1 cellular context compared by ENCODE assay signal in genomic region chr2:88136817-88137216, GRCh38.
TF ChIP-seq lines count a peak whose summit lies in the region.

No MANE protein-coding gene starts in this region.

TF ChIP-seq in HepG2, 621 proteins besides CTCF, POLR2A, EP300 and RAD21 (continued from another document and continues in another):
- TF ChIP-seq MXD3 (CRISPR knock-in tag; IDR thresholded peaks at IDR 0.05) (no peak), SNAPC2 (CRISPR knock-in tag; IDR thresholded peaks at IDR 0.05) (no peak), ONECUT2 (CRISPR knock-in tag; IDR thresholded peaks at IDR 0.05) (no peak), IRF2 (CRISPR knock-in tag; IDR thresholded peaks at IDR 0.05) (peak; percentile 53; the same call in 1 of the 2 replicates), KLF12 (CRISPR knock-in tag; IDR thresholded peaks at IDR 0.05; ENCODE audit: borderline replicate concordance) (no peak), ZSCAN12 (CRISPR knock-in tag; IDR thresholded peaks at IDR 0.05) (no peak), ZNF512 (CRISPR knock-in tag; IDR thresholded peaks at IDR 0.05) (no peak), ZNF382 (CRISPR knock-in tag; IDR thresholded peaks at IDR 0.05; ENCODE audit: borderline replicate concordance) (no peak), CSRNP2 (CRISPR knock-in tag; conservative IDR thresholded peaks at IDR 0.05; ENCODE audit: low read depth) (no peak), PRDM4 (CRISPR knock-in tag; IDR thresholded peaks at IDR 0.05; ENCODE audit: borderline replicate concordance) (no peak), FOXJ3 (CRISPR knock-in tag; IDR thresholded peaks at IDR 0.05; ENCODE audit: borderline replicate concordance) (no peak), TEAD3 (CRISPR knock-in tag; optimal IDR thresholded peaks at IDR 0.05; ENCODE audit: borderline replicate concordance) (peak; percentile 74), JUNB (CRISPR knock-in tag; IDR thresholded peaks at IDR 0.05; ENCODE audit: borderline replicate concordance) (no peak), ZNF484 (CRISPR knock-in tag; IDR thresholded peaks at IDR 0.05; ENCODE audit: borderline replicate concordance, low read depth) (no peak), RBAK (CRISPR knock-in tag; IDR thresholded peaks at IDR 0.05) (no peak), ZKSCAN5 (CRISPR knock-in tag; IDR thresholded peaks at IDR 0.05) (no peak), TMF1 (CRISPR knock-in tag; IDR thresholded peaks at IDR 0.05; ENCODE audit: low read depth) (no peak), DPF2 (CRISPR knock-in tag; IDR thresholded peaks at IDR 0.05; ENCODE audit: borderline replicate concordance, low read depth) (no peak), PHF20 (CRISPR knock-in tag; IDR thresholded peaks at IDR 0.05) (no peak), ZNF564 (CRISPR knock-in tag; IDR thresholded peaks at IDR 0.05) (no peak), ZNF646 (CRISPR knock-in tag; IDR thresholded peaks at IDR 0.05) (no peak), HNRNPL (IDR thresholded peaks at IDR 0.05; ENCODE audit: low read depth, low read length) (no peak), THYN1 (CRISPR knock-in tag; IDR thresholded peaks at IDR 0.05; ENCODE audit: borderline replicate concordance, low read depth) (no peak), THRA (CRISPR knock-in tag; IDR thresholded peaks at IDR 0.05; ENCODE audit: borderline replicate concordance) (peak; percentile 81), ZNF552 (CRISPR knock-in tag; IDR thresholded peaks at IDR 0.05; ENCODE audit: borderline replicate concordance) (no peak), TERF1 (CRISPR knock-in tag; IDR thresholded peaks at IDR 0.05) (no peak), CBFB (CRISPR knock-in tag; IDR thresholded peaks at IDR 0.05) (0 out of 2 replicates have a peak, but pooled peaks have one; percentile 29), HMG20B (CRISPR knock-in tag; conservative IDR thresholded peaks at IDR 0.05) (no peak), CBX1 (IDR thresholded peaks at IDR 0.05; ENCODE audit: low read depth) (no peak), KIAA2018 (CRISPR knock-in tag; IDR thresholded peaks at IDR 0.05; ENCODE audit: borderline replicate concordance) (no peak), FOXC1 (CRISPR knock-in tag; IDR thresholded peaks at IDR 0.05; ENCODE audit: borderline replicate concordance) (no peak)
